In genomic region chr20:55533601-55534000, GRCh38 we compare ENCODE assay signal across 9 cellular contexts.
"Had no signal": no experiment of that assay in that cellular context is flagged by ENCODE, and none has a peak within 500 bp of the region (broad histone marks: within the 10 kb centered on the region; RNA-seq: fewer than 3 reads in every experiment).

No MANE protein-coding gene starts in this region.

- H3K9ac ChIP-seq: GM23248 had no signal

- H3K36me3 ChIP-seq: HAP-1 had no signal

- H3K4me1 ChIP-seq: HAP-1 had no signal

- H3K27ac ChIP-seq: GM23248 had no signal

- H3K4me2 ChIP-seq: GM23338 had no signal

- DNase-seq: GM23248, GOT3, H7, H9, HCEC 1CT, HFFc6 had no signal

- H3K4me3 ChIP-seq: GM23248, GM23338, HAP-1 had no signal

- H3K9me3 ChIP-seq: HAP-1 had no signal

- H2AFZ ChIP-seq: GM23248, GM23338 had no signal

- ATAC-seq: GM23338, HCT116 had no signal
